Comparison of ENCODE assay signal across 10 cellular contexts in the genomic region with DNA sequence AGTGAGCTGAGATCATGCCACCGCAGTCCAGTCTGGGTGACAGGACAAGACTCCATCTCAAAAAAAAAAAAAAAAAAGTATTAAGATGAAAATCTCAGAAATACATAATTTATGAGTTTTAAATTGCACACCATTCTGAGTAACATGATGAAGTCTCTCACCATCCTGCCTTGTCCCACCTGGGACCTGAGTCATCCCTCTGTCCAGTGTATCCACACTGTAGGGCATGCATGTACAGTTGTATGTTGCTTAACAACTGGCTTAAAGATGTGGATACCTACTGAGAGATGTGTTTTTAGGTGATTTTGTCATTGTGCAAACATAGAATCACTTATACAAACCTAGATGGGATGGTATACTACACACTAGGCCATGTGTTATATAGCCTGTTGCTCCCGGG. TPM values are rescaled to one million over a fixed set of nuclear protein-coding genes. Genes with fewer than 3 reads are reported as not detected.
"Had no signal": no experiment of that assay in that cellular context is flagged by ENCODE, and none has a peak within 500 bp of the region (broad histone marks: within the 10 kb centered on the region; RNA-seq: fewer than 3 reads in every experiment).

No MANE protein-coding gene starts in this region.

- ATAC-seq: HCT116, K562 had no signal

- H3K9me3 ChIP-seq: HAP-1 had no signal

- H3K27ac ChIP-seq: GM23248 had no signal

- DNase-seq: GM23248, GOT3, H7, HFFc6 had no signal

- H3K4me3 ChIP-seq: GM23248, HAP-1, K562 had no signal

- H3K9ac ChIP-seq: GM23248 had no signal

- H3K4me1 ChIP-seq: HAP-1 had no signal

- H2AFZ ChIP-seq: GM23248 had no signal

- H3K36me3 ChIP-seq: HAP-1 had no signal

RNA-seq across cellular contexts. Expression of gene ASB14, which starts 17.1 kb away (rescaled TPM):
- total RNA-seq: GM23248, H4, HFFc6, HT-29, IMR-90, K562 had no signal
- polyA plus RNA-seq: IMR-90 had no signal
